In genomic region chr5:72485366-72486052, GRCh38 we compare ENCODE assay signal across 21 cellular contexts. TPM values are rescaled to one million over a fixed set of nuclear protein-coding genes. Genes with fewer than 3 reads are reported as not detected.
A peak's percentile ranks its signal among the peaks of the same experiment; 100 is the strongest.
DNase-seq lines count a peak whose midpoint lies in the region; ATAC-seq and TF ChIP-seq lines count a peak whose summit lies in the region.
"Had no signal": no experiment of that assay in that cellular context is flagged by ENCODE, and none has a peak within 500 bp of the region (broad histone marks: within the 10 kb centered on the region; RNA-seq: fewer than 3 reads in every experiment).

No MANE protein-coding gene starts in this region.

- H2BK12ac ChIP-seq in neuronal stem cell (ENCODE audit: low read length), result no peak overlapping the region

- no peak overlapping the region for H3K4me2 ChIP-seq in neuronal stem cell (ENCODE audit: insufficient read depth, low read length, poor library complexity, severe bottlenecking)

- no peak overlapping the region for H3K23ac ChIP-seq in neuronal stem cell (ENCODE audit: low read depth, low read length, poor library complexity)

- H2BK5ac ChIP-seq in neuronal stem cell (ENCODE audit: low read length), result no peak overlapping the region

- H3K4me1 Mint-ChIP-seq in endothelial cell (ENCODE audit: unreplicated experiment) (peaks cover 17% of the 10 kb centered on the region), Calu3 (ENCODE audit: low read depth, unreplicated experiment) (no peaks in the 10 kb centered on the region)
- H3K4me1 Mint-ChIP-seq: CD4-positive, CD25-positive, alpha-beta regulatory T cell had no signal

- H3K4ac ChIP-seq in neuronal stem cell (ENCODE audit: low read length), result no peak overlapping the region

- H3K4me3 ChIP-seq in neuronal stem cell (ENCODE audit: low read length in 2 of 2) (no peak overlapping the region), ascending aorta (no peak overlapping the region)
- H3K4me3 ChIP-seq: upper lobe of left lung had no signal

- no peak overlapping the region for H4K91ac ChIP-seq in neuronal stem cell (ENCODE audit: low read depth, low read length, poor library complexity)

- no peaks in the 10 kb centered on the region for H3K36me3 ChIP-seq in neuronal stem cell (replicated peaks in 1 of 2; ENCODE audit: control insufficient read depth in 2 of 2, insufficient read depth in 2 of 2, low read length in 2 of 2)
- H3K36me3 ChIP-seq in ascending aorta, result no peaks in the 10 kb centered on the region

- H3K27me3 Mint-ChIP-seq in endothelial cell (ENCODE audit: unreplicated experiment) (peaks cover 3% of the 10 kb centered on the region), Calu3 (ENCODE audit: unreplicated experiment) (peaks cover 46% of the 10 kb centered on the region)
- H3K27me3 Mint-ChIP-seq: CD4-positive, CD25-positive, alpha-beta regulatory T cell; stimulated activated naive B cell treated with anti-CD40 and anti-IgM and Interleukin-4, amounts not matched to agents 10 μg/mL and 1 μg/mL and 100 μg/mL, for 72 hours had no signal

- H4K8ac ChIP-seq in neuronal stem cell (ENCODE audit: low read depth, low read length), result no peak overlapping the region

- peak overlapping the region; percentile 3 for H3K27ac Mint-ChIP-seq in endothelial cell (ENCODE audit: unreplicated experiment)
- no peak overlapping the region for H3K27ac Mint-ChIP-seq in Calu3 (ENCODE audit: unreplicated experiment)
- H3K27ac Mint-ChIP-seq: activated CD4-positive, alpha-beta memory T cell treated with anti-CD3 and anti-CD28 coated beads for 36 hours; activated naive CD8-positive, alpha-beta T cell; CD4-positive, CD25-positive, alpha-beta regulatory T cell; stimulated activated naive B cell treated with anti-CD40 and anti-IgM and Interleukin-4, amounts not matched to agents 10 μg/mL and 1 μg/mL and 100 μg/mL, for 72 hours had no signal

- H3K27me3 ChIP-seq in neuronal stem cell (ENCODE audit: control insufficient read depth in 3 of 3, insufficient read depth in 3 of 3, low read depth in 1 of 3, low read length in 3 of 3) (no peaks in the 10 kb centered on the region), ascending aorta (no peaks in the 10 kb centered on the region)
- H3K27me3 ChIP-seq: upper lobe of left lung had no signal

- no peaks in the 10 kb centered on the region for H3K79me1 ChIP-seq in neuronal stem cell (ENCODE audit: low read depth, low read length)

- H3K9me3 Mint-ChIP-seq in endothelial cell (ENCODE audit: unreplicated experiment) (no peaks in the 10 kb centered on the region), Calu3 (ENCODE audit: low read depth, unreplicated experiment) (no peaks in the 10 kb centered on the region)
- H3K9me3 Mint-ChIP-seq: activated CD4-positive, alpha-beta memory T cell treated with anti-CD3 and anti-CD28 coated beads for 36 hours; CD4-positive, CD25-positive, alpha-beta regulatory T cell; stimulated activated naive B cell treated with anti-CD40 and anti-IgM and Interleukin-4, amounts not matched to agents 10 μg/mL and 1 μg/mL and 100 μg/mL, for 72 hours had no signal

- DNase-seq in ELF-1 (ENCODE audit: low read depth, low spot score), result peak; percentile 11
- peak; percentile 35 for DNase-seq in NCI-H2171 (lab: John Stamatoyannopoulos, UW)
- DNase-seq in endothelial cell (ENCODE audit: low spot score), result no peak
- DNase-seq in neuronal stem cell (ENCODE audit: low spot score), result no peak
- no peak for DNase-seq in Calu3
- DNase-seq in ascending aorta (ENCODE audit: low spot score in 2 of 2), result no peak
- DNase-seq: activated CD4-positive, alpha-beta memory T cell treated with anti-CD3 and anti-CD28 coated beads for 36 hours; activated T-cell treated with anti-CD3 and anti-CD28 coated beads, Interleukin-2, amount 50 U/mL, for 48 hours; CD4-positive, CD25-positive, alpha-beta regulatory T cell; EL; hippocampal formation; left colon; NCI-H2029 treated with DMSO at 0.1 percent for 48 hours; RPMI8226; stimulated activated naive B cell treated with anti-CD40 and anti-IgM and Interleukin-4, amounts not matched to agents 10 μg/mL and 1 μg/mL and 100 μg/mL, for 72 hours; upper lobe of left lung had no signal

- H3K9me3 ChIP-seq in neuronal stem cell (replicated peaks in 1 of 2; ENCODE audit: control insufficient read depth in 2 of 2, insufficient read depth in 1 of 2, low read depth in 1 of 2, low read length in 2 of 2) (no peaks in the 10 kb centered on the region), ascending aorta (no peaks in the 10 kb centered on the region)
- H3K9me3 ChIP-seq: upper lobe of left lung had no signal

- intact Hi-C loops in Calu3 (cut with micrococcal nuclease; ENCODE audit: unreplicated experiment), result no loop called here
- intact Hi-C loops in ascending aorta (cut with DNase I), result no loop called here

- peaks cover 32% of the 10 kb centered on the region for H3K36me3 Mint-ChIP-seq in endothelial cell (ENCODE audit: low read depth, unreplicated experiment)
- no peaks in the 10 kb centered on the region for H3K36me3 Mint-ChIP-seq in Calu3 (ENCODE audit: insufficient read depth, unreplicated experiment)
- H3K36me3 Mint-ChIP-seq: activated CD4-positive, alpha-beta memory T cell treated with anti-CD3 and anti-CD28 coated beads for 36 hours; activated naive CD8-positive, alpha-beta T cell; CD4-positive, CD25-positive, alpha-beta regulatory T cell; stimulated activated naive B cell treated with anti-CD40 and anti-IgM and Interleukin-4, amounts not matched to agents 10 μg/mL and 1 μg/mL and 100 μg/mL, for 72 hours had no signal

- H3K14ac ChIP-seq in neuronal stem cell (ENCODE audit: low read length), result no peak overlapping the region

- H3K27ac ChIP-seq in neuronal stem cell (replicated peaks; ENCODE audit: low read length), result no peak overlapping the region
- H3K27ac ChIP-seq in ascending aorta, result no peak overlapping the region
- H3K27ac ChIP-seq: parathyroid adenoma had no signal

- H2AFZ ChIP-seq in neuronal stem cell (ENCODE audit: low read length), result peak overlapping the region; percentile 76
- H2AFZ ChIP-seq: parathyroid adenoma had no signal

- H3K4me3 Mint-ChIP-seq in endothelial cell (ENCODE audit: unreplicated experiment) (peak overlapping the region; percentile 56), Calu3 (ENCODE audit: low read depth, unreplicated experiment) (no peak overlapping the region)
- H3K4me3 Mint-ChIP-seq: activated CD4-positive, alpha-beta memory T cell treated with anti-CD3 and anti-CD28 coated beads for 36 hours; activated naive CD8-positive, alpha-beta T cell; CD4-positive, CD25-positive, alpha-beta regulatory T cell; stimulated activated naive B cell treated with anti-CD40 and anti-IgM and Interleukin-4, amounts not matched to agents 10 μg/mL and 1 μg/mL and 100 μg/mL, for 72 hours had no signal

- ATAC-seq in GM18511 (IDR thresholded peaks at IDR 0.05; ENCODE audit: unreplicated experiment) (no peak), GM19455 (IDR thresholded peaks at IDR 0.05; ENCODE audit: unreplicated experiment) (no peak)
- ATAC-seq: left colon; stimulated activated naive B cell treated with anti-CD40 and anti-IgM and Interleukin-4, amounts not matched to agents 10 μg/mL and 1 μg/mL and 100 μg/mL, for 72 hours had no signal

- H3K4me1 ChIP-seq in neuronal stem cell (ENCODE audit: control insufficient read depth in 2 of 2, insufficient read depth in 1 of 2, low read depth in 1 of 2, low read length in 2 of 2) (peaks cover 5 to 19% of the 10 kb centered on the region in 2 donors), ascending aorta (peaks cover 0 to 6% of the 10 kb centered on the region in 2 donors)
- H3K4me1 ChIP-seq: parathyroid adenoma had no signal

- no peak overlapping the region for H2BK120ac ChIP-seq in neuronal stem cell (ENCODE audit: low read depth, low read length)

- no peak overlapping the region for H2BK15ac ChIP-seq in neuronal stem cell (ENCODE audit: low read length)

- CTCF ChIA-PET in Calu3 (lab: Charles Lee), result no interaction called here

- H2AK5ac ChIP-seq in neuronal stem cell (ENCODE audit: low read depth, low read length), result no peak overlapping the region

- no CpG with 5 or more reads among the region's 8 CpGs for WGBS in neuronal stem cell (ENCODE audit: extremely low coverage in 2 of 2, insufficient read length in 2 of 2, insufficient replicate concordance in 1 of 2), 2 donors

- no peak for TF ChIP-seq CTCF in endothelial cell (IDR thresholded peaks at IDR 0.05; ENCODE audit: unreplicated experiment)
- TF ChIP-seq CTCF in Calu3 (IDR thresholded peaks at IDR 0.05; ENCODE audit: unreplicated experiment), result no peak
- TF ChIP-seq CTCF in ascending aorta (IDR thresholded peaks at IDR 0.05), result no peak

- no peak overlapping the region for H3K9ac ChIP-seq in neuronal stem cell (ENCODE audit: low read depth, low read length, poor library complexity)
- H3K9ac ChIP-seq: parathyroid adenoma had no signal

- BruUV-seq in Calu3 (replicated peaks; lab: Mats Ljungman, UMichigan), result no TSS peak

- no peak overlapping the region for H3K18ac ChIP-seq in neuronal stem cell (ENCODE audit: low read length)

RNA-seq across cellular contexts. Expression of gene ZNF366, which starts 21.7 kb away (rescaled TPM):
- 23.3 TPM for total RNA-seq in endothelial cell (ENCODE audit: unreplicated experiment)
- polyA plus RNA-seq in neuronal stem cell (2013, experiment 1 of 2), result not detected
- not detected for polyA plus RNA-seq in neuronal stem cell (2013, experiment 2 of 2)
- total RNA-seq in Calu3 (2022), result not detected in 2 replicates
- total RNA-seq in ascending aorta, result 7.9 TPM
- total RNA-seq: activated CD4-positive, alpha-beta memory T cell treated with anti-CD3 and anti-CD28 coated beads for 36 hours; CD4-positive, CD25-positive, alpha-beta regulatory T cell; HT1080 had no signal
- polyA plus RNA-seq: CD4-positive, CD25-positive, alpha-beta regulatory T cell had no signal

Comparison
In these comparisons a context has a peak if more than half of its experiments do, and no peak if none do; other contexts are left out.
1. DNase-seq: peak in ELF-1 (single experiment) and NCI-H2171 (single experiment); none in endothelial cell (single experiment), neuronal stem cell (single experiment), Calu3 (single experiment) and ascending aorta (0 of 2).